Comparison of ENCODE assay signal across 20 cellular contexts in genomic region chr7:23918856-23919255, GRCh38.
DNase-seq lines count a peak whose midpoint lies in the region; ATAC-seq and TF ChIP-seq lines count a peak whose summit lies in the region.
"Had no signal": no experiment of that assay in that cellular context is flagged by ENCODE, and none has a peak within 500 bp of the region (broad histone marks: within the 10 kb centered on the region; RNA-seq: fewer than 3 reads in every experiment).

No MANE protein-coding gene starts in this region.

- TF ChIP-seq CTCF in WTC11 (IDR thresholded peaks at IDR 0.05) = no peak
- TF ChIP-seq CTCF in BE2C (IDR thresholded peaks at IDR 0.05; ENCODE audit: low read depth, low read length) = no peak

- no peaks in the 10 kb centered on the region for H3K9me3 Mint-ChIP-seq in WTC11
- H3K9me3 Mint-ChIP-seq: activated T-cell treated with anti-CD3 and anti-CD28 coated beads, Interleukin-2, amount 50 U/mL, for 72 hours had no signal

- no peak overlapping the region for H3K4me3 Mint-ChIP-seq in WTC11
- H3K4me3 Mint-ChIP-seq: activated naive CD8-positive, alpha-beta T cell; activated T-cell treated with anti-CD3 and anti-CD28 coated beads, Interleukin-2, amount 50 U/mL, for 72 hours had no signal

- H3K36me3 ChIP-seq in BE2C = no peaks in the 10 kb centered on the region
- H3K36me3 ChIP-seq: heart right ventricle, SJSA1 had no signal

- peak; percentile 63 for DNase-seq in H4 (ENCODE audit: low spot score)
- no peak for DNase-seq in WTC11 (ENCODE audit: low spot score)
- peak; percentile 67 for DNase-seq in iPS DF 19.7 (ENCODE audit: low read depth, low spot score)
- DNase-seq in skeletal muscle cell (ENCODE audit: low read depth) = peak; percentile 66
- DNase-seq in BE2C = no peak
- no peak for DNase-seq in NCI-H1417 treated with DMSO at 0.1 percent for 48 hours (lab: John Stamatoyannopoulos, UW)
- DNase-seq in amygdala (lab: John Stamatoyannopoulos, UW) = no peak
- DNase-seq: activated T-cell treated with anti-CD3 and anti-CD28 coated beads, Interleukin-2, amount 50 U/mL, for 72 hours; central memory CD4-positive, alpha-beta T cell; effector CD4-positive, alpha-beta T cell; GDM1; heart right ventricle; Kasumi-1; midbrain; NCI-H2171; stimulated activated CD4-positive, alpha-beta T cell treated with anti-CD3 and anti-CD28 coated beads, Interleukin-1b, Interleukin-23, amount 100 ng/mL, for 48 hours; stimulated activated naive CD8-positive, alpha-beta T cell treated with anti-CD3 and anti-CD28 coated beads, Interleukin-15, Interleukin-2, amounts not matched to agents 100 U/mL and 50 U/mL, for 24 hours had no signal

- CTCF ChIA-PET in WTC11 (lab: Charles Lee) = no interaction called here

- H3K27ac Mint-ChIP-seq in WTC11 = no peak overlapping the region
- H3K27ac Mint-ChIP-seq: activated naive CD8-positive, alpha-beta T cell; activated T-cell treated with anti-CD3 and anti-CD28 coated beads, Interleukin-2, amount 50 U/mL, for 72 hours had no signal

- H3K27me3 Mint-ChIP-seq in WTC11 (ENCODE audit: low read depth) = peaks cover 4% of the 10 kb centered on the region; the same call in 1 of the 2 replicates

- no peaks in the 10 kb centered on the region for H3K4me1 ChIP-seq in BE2C
- H3K4me1 ChIP-seq: Caco-2, heart right ventricle, SJSA1 had no signal

- no peaks in the 10 kb centered on the region for H3K9me3 ChIP-seq in BE2C
- H3K9me3 ChIP-seq: Caco-2, heart right ventricle, SJSA1 had no signal

- ATAC-seq in WTC11 = peak; percentile 81
- ATAC-seq: activated T-cell treated with anti-CD3 and anti-CD28 coated beads, Interleukin-2, amount 50 U/mL, for 72 hours; heart right ventricle; stimulated activated naive CD8-positive, alpha-beta T cell treated with anti-CD3 and anti-CD28 coated beads, Interleukin-15, Interleukin-2, amounts not matched to agents 100 U/mL and 50 U/mL, for 24 hours had no signal

- H3K4me1 Mint-ChIP-seq in WTC11 = peaks cover 7% of the 10 kb centered on the region

- no peaks in the 10 kb centered on the region for H3K36me3 Mint-ChIP-seq in WTC11
- H3K36me3 Mint-ChIP-seq: activated naive CD8-positive, alpha-beta T cell had no signal

- H3K27me3 ChIP-seq in BE2C = no peaks in the 10 kb centered on the region
- H3K27me3 ChIP-seq: SJSA1 had no signal

- H3K4me3 ChIP-seq in skeletal muscle cell (ENCODE audit: low read depth, low read length) (no peak overlapping the region), BE2C (ENCODE audit: low read depth, low read length) (no peak overlapping the region)
- H3K4me3 ChIP-seq: heart right ventricle, SJSA1 had no signal

- POLR2A ChIA-PET in WTC11 (lab: Charles Lee) = no interaction called here

TF ChIP-seq in WTC11, 78 proteins besides CTCF, POLR2A, EP300 and RAD21 (continues in another document):
- TF ChIP-seq GRHL2 (CRISPR knock-in tag; IDR thresholded peaks at IDR 0.05; ENCODE audit: insufficient replicate concordance, severe bottlenecking) = no peak
- no peak for TF ChIP-seq ZNF416 (CRISPR knock-in tag; IDR thresholded peaks at IDR 0.05)
- TF ChIP-seq ZNF121 (CRISPR knock-in tag; IDR thresholded peaks at IDR 0.05) = no peak
- no peak for TF ChIP-seq FOXP1 (CRISPR knock-in tag; IDR thresholded peaks at IDR 0.05; ENCODE audit: borderline replicate concordance)
- no peak for TF ChIP-seq RELA (CRISPR knock-in tag; IDR thresholded peaks at IDR 0.05; ENCODE audit: borderline replicate concordance)
- TF ChIP-seq IRF1 (CRISPR knock-in tag; IDR thresholded peaks at IDR 0.05) = no peak
- TF ChIP-seq JUN (CRISPR knock-in tag; IDR thresholded peaks at IDR 0.05) = no peak
- TF ChIP-seq GABPB1 (CRISPR knock-in tag; IDR thresholded peaks at IDR 0.05) = no peak
- TF ChIP-seq AR (CRISPR knock-in tag; IDR thresholded peaks at IDR 0.05) = no peak
- TF ChIP-seq ETV6 (CRISPR knock-in tag; IDR thresholded peaks at IDR 0.05) = no peak
- no peak for TF ChIP-seq ZNF425 (CRISPR knock-in tag; conservative IDR thresholded peaks at IDR 0.05)
- TF ChIP-seq MXD4 (CRISPR knock-in tag; IDR thresholded peaks at IDR 0.05; ENCODE audit: borderline replicate concordance) = no peak
- TF ChIP-seq ERG (CRISPR knock-in tag; IDR thresholded peaks at IDR 0.05) = no peak
- TF ChIP-seq MAX (CRISPR knock-in tag; IDR thresholded peaks at IDR 0.05) = no peak
- TF ChIP-seq ZNF263 (CRISPR knock-in tag; IDR thresholded peaks at IDR 0.05; ENCODE audit: low read depth) = no peak
- TF ChIP-seq NFE2L1 (CRISPR knock-in tag; IDR thresholded peaks at IDR 0.05) = no peak

Comparison
In these comparisons a context has a peak if more than half of its experiments do, and no peak if none do; other contexts are left out.
1. DNase-seq: peak in H4 (single experiment), iPS DF 19.7 (single experiment) and skeletal muscle cell (single experiment); none in WTC11 (single experiment), BE2C (single experiment), NCI-H1417 treated with DMSO at 0.1 percent for 48 hours (single experiment) and amygdala (0 of 56).